ENCODE assay signal across 11 cellular contexts in the genomic region with DNA sequence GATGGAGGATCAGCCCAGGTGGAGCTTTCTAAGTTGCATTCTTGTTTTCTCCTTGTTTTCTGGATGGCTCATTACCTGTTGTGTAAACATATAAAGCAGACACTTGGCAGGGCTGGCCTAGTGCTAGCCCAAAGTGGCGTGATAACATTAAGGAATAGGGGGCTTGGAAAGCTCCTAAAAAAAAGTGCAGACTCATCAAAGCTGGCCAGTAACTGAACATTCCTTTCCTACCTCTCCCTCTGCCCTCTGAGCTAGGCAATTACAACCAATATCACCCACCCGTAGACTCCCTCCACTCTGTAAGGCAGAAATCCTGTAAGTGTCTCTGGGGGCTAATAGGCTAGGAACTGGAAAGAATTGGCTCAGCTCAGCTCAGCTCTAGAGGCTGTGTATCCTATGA. TPM values are rescaled to one million over a fixed set of nuclear protein-coding genes. Genes with fewer than 3 reads are reported as not detected.
"Had no signal": no experiment of that assay in that cellular context is flagged by ENCODE, and none has a peak within 500 bp of the region (broad histone marks: within the 10 kb centered on the region; RNA-seq: fewer than 3 reads in every experiment).

No MANE protein-coding gene starts in this region.

RNA-seq across cellular contexts. Expression of a gene that starts 42.5 kb away (rescaled TPM):
- total RNA-seq: OCI-LY7, PC-3, PC-9, Peyer's patch, Right ventricle myocardium inferior, Right ventricle myocardium superior, RPMI7951, SJCRH30, SJSA1, SK-MEL-5, T-cell had no signal

RNA-seq across cellular contexts. Expression of a gene that starts 58.8 kb away (rescaled TPM):
- total RNA-seq: OCI-LY7, PC-3, PC-9, Peyer's patch, Right ventricle myocardium inferior, Right ventricle myocardium superior, SJCRH30, SJSA1 had no signal
